8 cellular contexts compared by ENCODE assay signal in the genomic region with DNA sequence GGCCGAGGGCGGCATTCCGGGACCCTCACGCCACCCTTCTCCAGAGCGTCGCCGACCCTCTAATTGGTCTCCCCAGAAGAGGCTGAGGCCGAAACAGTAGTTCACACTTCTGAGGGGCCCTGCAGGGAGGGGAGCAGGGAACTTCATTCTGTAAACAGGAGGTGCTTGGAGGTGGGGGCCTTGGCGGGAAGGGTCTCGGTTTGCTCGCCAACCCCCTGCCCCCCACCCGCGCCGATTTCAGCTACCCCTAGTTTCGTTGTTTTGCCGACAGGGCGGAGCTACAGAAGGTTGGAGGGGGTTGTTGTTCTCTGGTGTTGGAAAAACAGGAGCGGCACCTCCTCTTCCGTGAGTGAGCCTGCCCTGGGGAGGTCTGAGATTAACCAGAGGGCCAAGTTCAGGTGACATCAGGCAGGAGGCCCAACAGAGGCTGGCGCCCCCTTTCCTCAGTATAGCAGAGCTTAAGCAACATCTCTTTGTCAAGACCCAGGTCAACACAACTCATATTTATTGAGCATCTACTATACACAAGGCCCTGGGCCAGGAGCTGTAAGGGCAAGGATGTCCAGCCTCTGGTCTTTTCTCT. TPM values are rescaled to one million over a fixed set of nuclear protein-coding genes. Genes with fewer than 3 reads are reported as not detected.
DNase-seq lines count a peak whose midpoint lies in the region; ATAC-seq and TF ChIP-seq lines count a peak whose summit lies in the region.

No MANE protein-coding gene starts in this region.

- peak overlapping the region; percentile 81 for H3K4me3 Mint-ChIP-seq in stimulated activated naive CD8-positive, alpha-beta T cell treated with anti-CD3 and anti-CD28 coated beads, Interleukin-15, Interleukin-2, amounts not matched to agents 100 ng/mL and 50 ng/mL, for 24 hours

- H3K27ac Mint-ChIP-seq in stimulated activated naive CD8-positive, alpha-beta T cell treated with anti-CD3 and anti-CD28 coated beads, Interleukin-15, Interleukin-2, amounts not matched to agents 100 ng/mL and 50 ng/mL, for 24 hours, result no peak overlapping the region

- no peaks in the 10 kb centered on the region for H3K36me3 Mint-ChIP-seq in stimulated activated naive CD8-positive, alpha-beta T cell treated with anti-CD3 and anti-CD28 coated beads, Interleukin-15, Interleukin-2, amounts not matched to agents 100 ng/mL and 50 ng/mL, for 24 hours (ENCODE audit: low read depth)

- peaks cover 14% of the 10 kb centered on the region for H3K4me1 Mint-ChIP-seq in stimulated activated naive CD8-positive, alpha-beta T cell treated with anti-CD3 and anti-CD28 coated beads, Interleukin-15, Interleukin-2, amounts not matched to agents 100 ng/mL and 50 ng/mL, for 24 hours (ENCODE audit: low read depth)

- no peaks in the 10 kb centered on the region for H3K36me3 ChIP-seq in colonic mucosa
- peaks cover 12 to 15% of the 10 kb centered on the region in 2 donors for H3K36me3 ChIP-seq in mucosa of rectum (ENCODE audit: control insufficient read depth in 2 of 2, insufficient read depth in 2 of 2, low read length in 2 of 2)

- H3K27ac ChIP-seq in colonic mucosa, result peak overlapping the region; percentile 96
- peak overlapping the region; percentile 94 to 98 for H3K27ac ChIP-seq in mucosa of rectum (ENCODE audit: low read depth in 2 of 2, low read length in 2 of 2)

- no peaks in the 10 kb centered on the region for H3K27me3 ChIP-seq in colonic mucosa
- peaks cover 0 to 2% of the 10 kb centered on the region in 2 donors for H3K27me3 ChIP-seq in mucosa of rectum (ENCODE audit: control insufficient read depth in 2 of 2, insufficient read depth in 2 of 2, low read length in 2 of 2)

- H3K9me3 Mint-ChIP-seq in stimulated activated naive CD8-positive, alpha-beta T cell treated with anti-CD3 and anti-CD28 coated beads, Interleukin-15, Interleukin-2, amounts not matched to agents 100 ng/mL and 50 ng/mL, for 24 hours, result no peaks in the 10 kb centered on the region

- no peak for DNase-seq in stimulated activated naive CD8-positive, alpha-beta T cell treated with anti-CD3 and anti-CD28 coated beads, Interleukin-15, Interleukin-2, amounts not matched to agents 100 U/mL and 50 U/mL, for 24 hours
- DNase-seq in colonic mucosa (peak; percentile 87), NCI-H187 (lab: John Stamatoyannopoulos, UW) (no peak)

- peak overlapping the region; percentile 95 to 99 for H3K9ac ChIP-seq in colonic mucosa (ENCODE audit: low read depth in 2 of 2, low read length in 2 of 2)
- peak overlapping the region; percentile 93 to 96 for H3K9ac ChIP-seq in mucosa of rectum (ENCODE audit: low read depth in 1 of 2, low read length in 2 of 2)

- peak overlapping the region; percentile 61 for H3K4me3 ChIP-seq in colonic mucosa
- peak overlapping the region; percentile 78 to 83 for H3K4me3 ChIP-seq in mucosa of rectum (ENCODE audit: low read length in 2 of 2)

- no peak for ATAC-seq in stimulated activated naive CD8-positive, alpha-beta T cell treated with anti-CD3 and anti-CD28 coated beads, Interleukin-15, Interleukin-2, amounts not matched to agents 100 U/mL and 50 U/mL, for 24 hours
- ATAC-seq in HG02571 (IDR thresholded peaks at IDR 0.05; ENCODE audit: unreplicated experiment) (no peak), GM21526 (IDR thresholded peaks at IDR 0.05; ENCODE audit: low FRiP score, unreplicated experiment) (no peak), HG03565 (IDR thresholded peaks at IDR 0.05; ENCODE audit: unreplicated experiment) (no peak)

- H3K4me1 ChIP-seq in colonic mucosa, result peaks cover 7% of the 10 kb centered on the region
- H3K4me1 ChIP-seq in mucosa of rectum (ENCODE audit: control insufficient read depth in 2 of 2, insufficient read depth in 2 of 2, low read length in 2 of 2), result peaks cover 18 to 41% of the 10 kb centered on the region in 2 donors

- H3K9me3 ChIP-seq in colonic mucosa, result no peaks in the 10 kb centered on the region
- H3K9me3 ChIP-seq in mucosa of rectum (ENCODE audit: control insufficient read depth in 2 of 2, low read length in 2 of 2), result no peaks in the 10 kb centered on the region

- no peak for TF ChIP-seq CTCF in colonic mucosa (IDR thresholded peaks at IDR 0.05)

- H3K27me3 Mint-ChIP-seq in stimulated activated naive CD8-positive, alpha-beta T cell treated with anti-CD3 and anti-CD28 coated beads, Interleukin-15, Interleukin-2, amounts not matched to agents 100 ng/mL and 50 ng/mL, for 24 hours, result peaks cover 4% of the 10 kb centered on the region

- intact Hi-C loops in colonic mucosa (cut with DNase I), result no loop called here

RNA-seq across cellular contexts. Expression of a gene that starts 0.7 kb away (rescaled TPM):
- total RNA-seq in colonic mucosa, result 100 to 1,000 TPM; 158 to 206 TPM

RNA-seq across cellular contexts. Expression of a gene that starts 23.7 kb away (rescaled TPM):
- total RNA-seq in colonic mucosa, result 100 to 1,000 TPM in 1 of 2 donors, 10 to 100 TPM in 1; 69.6 to 155 TPM

RNA-seq across cellular contexts. Expression of a gene that starts 35.8 kb away (rescaled TPM):
- 1,000 to 10,000 TPM; 3,248 to 3,669 TPM for total RNA-seq in colonic mucosa

RNA-seq across cellular contexts. Expression of a gene that starts 37.4 kb away (rescaled TPM):
- total RNA-seq in colonic mucosa, result 1 to 10 TPM; 3.5 to 6.1 TPM

RNA-seq across cellular contexts. Expression of a gene that starts 38.9 kb away (rescaled TPM):
- total RNA-seq in colonic mucosa, result 10 to 100 TPM; 53.1 to 80.5 TPM
